In the genomic region with DNA sequence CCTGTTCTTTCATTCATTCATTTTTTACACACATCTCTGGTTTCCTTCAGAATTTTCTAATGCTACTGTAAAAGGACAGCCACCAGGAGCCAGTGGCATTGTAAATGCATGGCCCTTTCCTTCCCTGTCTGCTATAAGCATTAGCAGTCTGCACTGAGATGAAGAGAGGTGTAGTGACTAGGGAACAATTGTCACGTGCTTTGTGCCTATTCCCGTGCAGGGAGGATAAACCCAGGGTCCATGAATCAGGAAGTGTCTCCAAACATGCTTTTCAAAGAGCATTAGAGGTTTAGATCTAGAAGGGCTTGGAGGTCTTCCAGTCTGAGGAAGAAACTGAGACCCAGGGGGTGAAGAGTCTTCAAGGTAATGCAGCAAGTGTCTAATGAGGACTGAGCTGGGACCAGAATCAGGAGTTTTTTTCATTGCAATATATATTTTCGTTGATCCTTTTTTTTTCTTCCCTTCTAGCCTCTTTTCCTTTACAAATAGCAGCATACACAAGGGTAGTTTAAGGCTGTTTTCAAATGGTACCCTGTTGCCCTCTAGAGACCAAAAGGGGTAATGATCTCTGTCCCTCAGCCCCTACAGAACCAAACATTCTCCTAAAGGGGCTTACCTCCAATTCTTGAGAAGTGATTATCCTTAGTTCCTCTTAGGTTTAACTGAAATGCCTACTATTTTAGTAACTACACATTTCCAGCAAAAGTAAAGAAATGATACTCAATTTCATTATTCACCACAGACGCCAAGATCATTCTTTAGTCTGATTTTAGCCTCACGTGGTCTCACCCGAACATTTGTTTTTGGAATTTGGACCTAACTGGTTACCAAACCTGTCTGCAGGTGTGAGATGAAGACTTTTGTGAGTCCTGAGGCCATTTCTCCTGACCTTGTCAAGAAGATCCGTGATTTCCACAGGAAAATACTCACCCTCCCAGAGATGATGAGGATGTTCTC, we compare ENCODE assay signal across 8 cellular contexts.
DNase-seq lines count a peak whose midpoint lies in the region; ATAC-seq and TF ChIP-seq lines count a peak whose summit lies in the region.

No MANE protein-coding gene starts in this region.

- H3K4me3 Mint-ChIP-seq in stimulated activated memory B cell treated with anti-CD40 and anti-IgM and Interleukin-4, amounts not matched to agents 10 μg/mL and 1 μg/mL and 100 μg/mL, for 72 hours: no peak overlapping the region

- peak; percentile 14 for DNase-seq in AG09309 (ENCODE audit: low read depth)
- no peak for DNase-seq in GM12864 (ENCODE audit: low read depth)
- peak; percentile 31 for DNase-seq in NCI-H2196 treated with DMSO at 0.1 percent for 48 hours (lab: John Stamatoyannopoulos, UW; ENCODE audit: unreplicated experiment)
- peak; percentile 23 for DNase-seq in amniotic stem cell (lab: John Stamatoyannopoulos, UW)
- peak; percentile 47 for DNase-seq in hepatic stellate cell (ENCODE audit: low spot score)

- H3K36me3 Mint-ChIP-seq in stimulated activated memory B cell treated with anti-CD40 and anti-IgM and Interleukin-4, amounts not matched to agents 10 μg/mL and 1 μg/mL and 100 μg/mL, for 72 hours: no peaks in the 10 kb centered on the region

- no peak overlapping the region for H3K27ac Mint-ChIP-seq in stimulated activated memory B cell treated with anti-CD40 and anti-IgM and Interleukin-4, amounts not matched to agents 10 μg/mL and 1 μg/mL and 100 μg/mL, for 72 hours

- H3K4me1 Mint-ChIP-seq in stimulated activated memory B cell treated with anti-CD40 and anti-IgM and Interleukin-4, amounts not matched to agents 10 μg/mL and 1 μg/mL and 100 μg/mL, for 72 hours: peaks cover 13% of the 10 kb centered on the region

- peak; percentile 85 for TF ChIP-seq CTCF in AG09309 (IDR thresholded peaks at IDR 0.05; ENCODE audit: control insufficient read depth, insufficient read depth, low read depth, low read length, missing control alignments)
- peak; percentile 87 for TF ChIP-seq CTCF in GM12864 (IDR thresholded peaks at IDR 0.05; ENCODE audit: low read depth, low read length, missing control alignments)

- no peak overlapping the region for H3K4me3 ChIP-seq in AG09309 (ENCODE audit: control insufficient read depth, low read depth, low read length)
- H3K4me3 ChIP-seq in GM12864 (ENCODE audit: low read depth, low read length): no peak overlapping the region

- H3K9me3 Mint-ChIP-seq in stimulated activated memory B cell treated with anti-CD40 and anti-IgM and Interleukin-4, amounts not matched to agents 10 μg/mL and 1 μg/mL and 100 μg/mL, for 72 hours: no peaks in the 10 kb centered on the region

- H3K27me3 Mint-ChIP-seq in stimulated activated memory B cell treated with anti-CD40 and anti-IgM and Interleukin-4, amounts not matched to agents 10 μg/mL and 1 μg/mL and 100 μg/mL, for 72 hours: peaks cover 81% of the 10 kb centered on the region

- peak; percentile 60 for ATAC-seq in stimulated activated memory B cell treated with anti-CD40 and anti-IgM and Interleukin-4, amounts not matched to agents 10 μg/mL and 1 μg/mL and 100 μg/mL, for 72 hours
- ATAC-seq in HG03280 (IDR thresholded peaks at IDR 0.05; ENCODE audit: unreplicated experiment): no peak
- no peak for ATAC-seq in GM18858 (IDR thresholded peaks at IDR 0.05; ENCODE audit: unreplicated experiment)
